15 cellular contexts compared by ENCODE assay signal in genomic region chr17:81489986-81490598, GRCh38. TPM values are rescaled to one million over a fixed set of nuclear protein-coding genes. Genes with fewer than 3 reads are reported as not detected.
DNase-seq lines count a peak whose midpoint lies in the region; ATAC-seq and TF ChIP-seq lines count a peak whose summit lies in the region.
"Had no signal": no experiment of that assay in that cellular context is flagged by ENCODE, and none has a peak within 500 bp of the region (broad histone marks: within the 10 kb centered on the region; RNA-seq: fewer than 3 reads in every experiment).

No MANE protein-coding gene starts in this region.

- POLR2A ChIA-PET in T-cell (lab: Charles Lee) = no interaction called here

- H3K27ac ChIP-seq in right cardiac atrium (ENCODE audit: low read length) = no peak overlapping the region
- H3K27ac ChIP-seq in heart left ventricle = no peak overlapping the region
- peak overlapping the region; percentile 44 to 88 (median 73) for H3K27ac ChIP-seq in thyroid gland
- H3K27ac ChIP-seq: ascending aorta, parathyroid adenoma, transverse colon had no signal

- intact Hi-C loops in right cardiac atrium (cut with DNase I) = no loop called here
- intact Hi-C loops in heart left ventricle (cut with DNase I) = loop anchor here in 3 of 10 donors (5.0 to 10.0 kb wide), 2 partner anchors 62 to 195 kb away; partner anchors contain the start of genes SLC38A10 (in 2 of the 3) and FAAP100 (in 1 of the 3)
- intact Hi-C loops in thyroid gland (cut with DNase I) = no loop called here

- 68% methylated on average over 7 of the region's 7 CpGs for WGBS in right cardiac atrium
- WGBS in heart left ventricle, 4 donors = 72 to 78% (median 75%) methylated on average over 4 to 7 of the region's 7 CpGs
- WGBS in thyroid gland, 2 donors = 82 to 85% methylated on average over 5 to 6 of the region's 7 CpGs

- H3K4me3 ChIP-seq in right cardiac atrium (ENCODE audit: low read length) (no peak overlapping the region), heart left ventricle (no peak overlapping the region), thyroid gland (replicated peaks in 1 of 3) (no peak overlapping the region)
- H3K4me3 ChIP-seq: ascending aorta, GM12878, transverse colon had no signal

- H3K4me3 Mint-ChIP-seq in T-cell (peak overlapping the region in 2 of 3 donors; percentile 54 to 73), immature natural killer cell (peak overlapping the region in 4 of 5 donors; percentile 64 to 72 (median 70))

- H3K27ac Mint-ChIP-seq in T-cell (no peak overlapping the region), immature natural killer cell (peak overlapping the region in 1 of 6 donors; percentile 54)

- H3K9me3 ChIP-seq in right cardiac atrium (ENCODE audit: control insufficient read depth, low read length) = no peaks in the 10 kb centered on the region
- H3K9me3 ChIP-seq in heart left ventricle = no peaks in the 10 kb centered on the region
- no peaks in the 10 kb centered on the region for H3K9me3 ChIP-seq in thyroid gland
- H3K9me3 ChIP-seq: ascending aorta, transverse colon had no signal

- H3K4me1 Mint-ChIP-seq in T-cell (peaks cover 2 to 7% (median 6%) of the 10 kb centered on the region in 3 donors), immature natural killer cell (peaks cover 0 to 8% of the 10 kb centered on the region in 2 donors)

- ATAC-seq in right cardiac atrium (no peak), heart left ventricle (no peak), T-cell (replicated peaks in 1 of 4) (no peak), HG02885 (IDR thresholded peaks at IDR 0.05; ENCODE audit: poor library complexity, unreplicated experiment) (no peak)
- ATAC-seq: GM12878 had no signal

- H3K36me3 ChIP-seq in heart left ventricle = no peaks in the 10 kb centered on the region
- no peaks in the 10 kb centered on the region for H3K36me3 ChIP-seq in thyroid gland
- H3K36me3 ChIP-seq: ascending aorta, transverse colon had no signal

- H3K27me3 Mint-ChIP-seq in T-cell (peaks cover 6 to 7% of the 10 kb centered on the region in 2 donors), immature natural killer cell (ENCODE audit: low read depth in 3 of 3) (peaks cover 5 to 6% (median 6%) of the 10 kb centered on the region in 3 donors)

- H3K27me3 ChIP-seq in right cardiac atrium (ENCODE audit: control insufficient read depth, insufficient read depth) (no peaks in the 10 kb centered on the region), heart left ventricle (no peaks in the 10 kb centered on the region), thyroid gland (no peaks in the 10 kb centered on the region)
- H3K27me3 ChIP-seq: ascending aorta, transverse colon had no signal

- H3K9me3 Mint-ChIP-seq in T-cell (no peaks in the 10 kb centered on the region), immature natural killer cell (no peaks in the 10 kb centered on the region)

- TF ChIP-seq POLR2A in heart left ventricle (IDR thresholded peaks at IDR 0.05) (no peak), thyroid gland (IDR thresholded peaks at IDR 0.05) (no peak)

- CTCF ChIA-PET in T-cell (lab: Charles Lee) = no interaction called here

- no peaks in the 10 kb centered on the region for H3K36me3 Mint-ChIP-seq in T-cell
- no peaks in the 10 kb centered on the region for H3K36me3 Mint-ChIP-seq in immature natural killer cell

- H3K4me1 ChIP-seq in right cardiac atrium (ENCODE audit: control insufficient read depth, insufficient read depth, low read length) = peaks cover 2% of the 10 kb centered on the region
- peaks cover 0 to 27% (median 15%) of the 10 kb centered on the region in 12 donors for H3K4me1 ChIP-seq in heart left ventricle
- peaks cover 25 to 48% of the 10 kb centered on the region in 2 donors for H3K4me1 ChIP-seq in thyroid gland
- H3K4me1 ChIP-seq: parathyroid adenoma had no signal

- no peak for TF ChIP-seq CTCF in heart left ventricle (IDR thresholded peaks at IDR 0.05)
- TF ChIP-seq CTCF in thyroid gland (IDR thresholded peaks at IDR 0.05) = no peak

- peak in 2 of 3 donors; percentile 42 to 48 for DNase-seq in right cardiac atrium
- DNase-seq in heart left ventricle = no peak
- DNase-seq in T-cell = no peak
- DNase-seq in immature natural killer cell = no peak
- DNase-seq in thyroid gland = no peak
- no peak for DNase-seq in SW 1271 (lab: John Stamatoyannopoulos, UW)
- DNase-seq in cerebellar cortex (ENCODE audit: low spot score) = no peak
- DNase-seq: activated T-cell treated with anti-CD3 and anti-CD28 coated beads for 4 hours, AML-193, MV-4-11, transverse colon had no signal

RNA-seq across cellular contexts. Expression of gene ACTG1, which starts 22.5 kb away (rescaled TPM):
- total RNA-seq in right cardiac atrium (100 to 1,000 TPM; 347 to 772 (median 510) TPM), heart left ventricle (1,000 to 10,000 TPM in 2 of 9 donors, 100 to 1,000 TPM in 7; 335 to 1,653 (median 423) TPM), T-cell (1,000 to 10,000 TPM; 1,183 to 1,383 (median 1,262) TPM), thyroid gland (1,000 to 10,000 TPM; 1,168 to 4,304 (median 2,945) TPM)
- polyA plus RNA-seq in right cardiac atrium (410 TPM), heart left ventricle (1,000 to 10,000 TPM in 1 of 2 donors, 100 to 1,000 TPM in 1; 149 to 1,468 TPM), immature natural killer cell (1,000 to 10,000 TPM; 1,637 to 3,074 (median 2,788) TPM)

RNA-seq across cellular contexts. Expression of gene FSCN2, which starts 38.1 kb away (rescaled TPM):
- total RNA-seq in right cardiac atrium = under 1 TPM; 0.45 to 0.63 (median 0.53) TPM
- 0.48 TPM for polyA plus RNA-seq in right cardiac atrium
- total RNA-seq in heart left ventricle = under 1 TPM in 6 of 9 donors, not detected in 3; 0.22 to 0.72 (median 0.45) TPM
- under 1 TPM; 0.28 to 0.42 TPM for polyA plus RNA-seq in heart left ventricle
- 1 to 10 TPM in 3 of 5 donors, under 1 TPM in 2; 0.91 to 4.2 (median 1.2) TPM for total RNA-seq in T-cell
- polyA plus RNA-seq in immature natural killer cell = under 1 TPM in 1 of 3 donors, not detected in 2; 0.23 TPM
- 10 to 100 TPM in 3 of 4 donors, 1 to 10 TPM in 1; 9.7 to 20.7 (median 17.0) TPM for total RNA-seq in thyroid gland
- total RNA-seq: ascending aorta had no signal

Comparison
In these comparisons a context has a peak if more than half of its experiments do, and no peak if none do; other contexts are left out.
1. DNase-seq: peak in right cardiac atrium (2 of 3); none in heart left ventricle (0 of 5), T-cell (0 of 34), immature natural killer cell (0 of 3), thyroid gland (0 of 2), SW 1271 (0 of 2) and cerebellar cortex (single experiment).
2. H3K27ac ChIP-seq: peak in thyroid gland (3 of 3); none in right cardiac atrium (single experiment) and heart left ventricle (0 of 12).